Comparison of ENCODE assay signal across 14 cellular contexts in genomic region chr6:142821164-142821716, GRCh38.
DNase-seq lines count a peak whose midpoint lies in the region; ATAC-seq, FAIRE-seq and TF ChIP-seq lines count a peak whose summit lies in the region.
"Had no signal": no experiment of that assay in that cellular context is flagged by ENCODE, and none has a peak within 500 bp of the region (broad histone marks: within the 10 kb centered on the region; RNA-seq: fewer than 3 reads in every experiment).

No MANE protein-coding gene starts in this region.

- no peaks in the 10 kb centered on the region for H3K79me2 ChIP-seq in HepG2 (ENCODE audit: insufficient read depth, low read length)

- peaks cover 30% of the 10 kb centered on the region for H3K4me1 ChIP-seq in HepG2 (ENCODE audit: insufficient read depth, low read length)

- H3K9me3 Mint-ChIP-seq in activated naive CD4-positive, alpha-beta T cell treated with anti-CD3 and anti-CD28 coated beads for 36 hours = no peaks in the 10 kb centered on the region
- peaks cover 3 to 4% of the 10 kb centered on the region in 2 donors for H3K9me3 Mint-ChIP-seq in stimulated activated naive B cell treated with anti-CD40 and anti-IgM and Interleukin-4, amounts not matched to agents 10 μg/mL and 1 μg/mL and 100 μg/mL, for 72 hours
- H3K9me3 Mint-ChIP-seq: neural progenitor cell had no signal

- H3K27ac Mint-ChIP-seq in activated naive CD4-positive, alpha-beta T cell treated with anti-CD3 and anti-CD28 coated beads for 36 hours = peak overlapping the region; percentile 94
- H3K27ac Mint-ChIP-seq in T-helper 17 cell = peak overlapping the region; percentile 99
- H3K27ac Mint-ChIP-seq in stimulated activated naive B cell treated with anti-CD40 and anti-IgM and Interleukin-4, amounts not matched to agents 10 μg/mL and 1 μg/mL and 100 μg/mL, for 72 hours = peak overlapping the region; percentile 86
- H3K27ac Mint-ChIP-seq: neural progenitor cell had no signal

- no peaks in the 10 kb centered on the region for H3K27me3 Mint-ChIP-seq in activated naive CD4-positive, alpha-beta T cell treated with anti-CD3 and anti-CD28 coated beads for 36 hours (ENCODE audit: low read depth)
- no peaks in the 10 kb centered on the region for H3K27me3 Mint-ChIP-seq in T-helper 17 cell
- H3K27me3 Mint-ChIP-seq in stimulated activated naive B cell treated with anti-CD40 and anti-IgM and Interleukin-4, amounts not matched to agents 10 μg/mL and 1 μg/mL and 100 μg/mL, for 72 hours = no peaks in the 10 kb centered on the region

- no peak overlapping the region for H3K4me3 Mint-ChIP-seq in activated naive CD4-positive, alpha-beta T cell treated with anti-CD3 and anti-CD28 coated beads for 36 hours
- H3K4me3 Mint-ChIP-seq in T-helper 17 cell = peak overlapping the region; percentile 92
- H3K4me3 Mint-ChIP-seq in stimulated activated naive B cell treated with anti-CD40 and anti-IgM and Interleukin-4, amounts not matched to agents 10 μg/mL and 1 μg/mL and 100 μg/mL, for 72 hours = no peak overlapping the region
- H3K4me3 Mint-ChIP-seq: neural progenitor cell had no signal

- no peaks in the 10 kb centered on the region for H3K36me3 ChIP-seq in HepG2 (replicated peaks in 1 of 2; ENCODE audit: control insufficient read depth in 1 of 2, insufficient read depth in 2 of 2, low read length in 2 of 2)
- H3K36me3 ChIP-seq: neural progenitor cell, suprapubic skin had no signal

- DNase-seq in activated naive CD4-positive, alpha-beta T cell treated with anti-CD3 and anti-CD28 coated beads for 36 hours = no peak
- no peak for DNase-seq in activated naive CD4-positive, alpha-beta T cell treated with anti-CD3 and anti-CD28 coated beads, Interleukin-2, amount 50 U/mL, for 16 hours
- no peak for DNase-seq in T-helper 17 cell
- DNase-seq in HepG2 (ENCODE audit: low spot score) = no peak
- no peak for DNase-seq in stimulated activated naive B cell treated with anti-CD40 and anti-IgM and Interleukin-4, amounts not matched to agents 10 μg/mL and 1 μg/mL and 100 μg/mL, for 72 hours
- no peak for DNase-seq in C1 segment of cervical spinal cord (lab: John Stamatoyannopoulos, UW)
- no peak for DNase-seq in NCI-H1436 treated with DMSO at 0.1 percent for 48 hours (lab: John Stamatoyannopoulos, UW)
- no peak for DNase-seq in hypothalamus (lab: John Stamatoyannopoulos, UW)
- DNase-seq: activated CD4-positive, alpha-beta T cell treated with anti-CD3 and anti-CD28 coated beads, Interleukin-2, amount 50 U/mL, for 4 hours; DMS53; NCI-H2029 treated with DMSO at 0.1 percent for 48 hours; NCI-H69 had no signal

- CTCF ChIA-PET in activated naive CD4-positive, alpha-beta T cell treated with anti-CD3 and anti-CD28 coated beads for 36 hours (lab: Charles Lee) = interaction anchor here (0.6 to 1.5 kb wide), 7 partner anchors 22 to 271 kb away, joined by 3 to 6 read pairs (median 3); no protein-coding TSS in a partner anchor
- CTCF ChIA-PET in HepG2 (lab: Yijun Ruan, JAX; ENCODE audit: low intra/inter-chr PET ratio, low total read pairs) = no interaction called here

- H3K4me1 Mint-ChIP-seq in activated naive CD4-positive, alpha-beta T cell treated with anti-CD3 and anti-CD28 coated beads for 36 hours (ENCODE audit: low read depth) = peaks cover 79% of the 10 kb centered on the region
- H3K4me1 Mint-ChIP-seq in T-helper 17 cell = peaks cover 53% of the 10 kb centered on the region
- peaks cover 44 to 68% of the 10 kb centered on the region in 2 donors for H3K4me1 Mint-ChIP-seq in stimulated activated naive B cell treated with anti-CD40 and anti-IgM and Interleukin-4, amounts not matched to agents 10 μg/mL and 1 μg/mL and 100 μg/mL, for 72 hours

- no peak for TF ChIP-seq EP300 in HepG2 (IDR thresholded peaks at IDR 0.05; ENCODE audit: low read depth in 2 of 2, low read length in 2 of 2)
- no peak for TF ChIP-seq EP300 in HepG2 (CRISPR knock-in tag; IDR thresholded peaks at IDR 0.05; ENCODE audit: borderline replicate concordance)

- no peak for TF ChIP-seq CTCF in HepG2 (CRISPR knock-in tag; IDR thresholded peaks at IDR 0.05)

- H3K27ac ChIP-seq in HepG2 (ENCODE audit: extremely low read length, insufficient read depth, low read length) = no peak overlapping the region
- H3K27ac ChIP-seq: neural progenitor cell, suprapubic skin had no signal

- POLR2A ChIA-PET in HepG2 (lab: Yijun Ruan, JAX) = no interaction called here

- H4K20me1 ChIP-seq in HepG2 (ENCODE audit: insufficient read depth, low read length) = no peaks in the 10 kb centered on the region

- no TSS peak for BruUV-seq in HepG2 (replicated peaks; lab: Mats Ljungman, UMichigan)

- intact Hi-C loops in activated naive CD4-positive, alpha-beta T cell treated with anti-CD3 and anti-CD28 coated beads for 36 hours (cut with micrococcal nuclease) = loop anchor here (5.0 kb wide), 1 partner anchor 316 kb away; no protein-coding TSS in a partner anchor
- intact Hi-C loops in HepG2 (cut with micrococcal nuclease; ENCODE audit: unreplicated experiment) = no loop called here

- no peak for ATAC-seq in T-helper 17 cell
- ATAC-seq in HepG2 = no peak
- no peak for ATAC-seq in stimulated activated naive B cell treated with anti-CD40 and anti-IgM and Interleukin-4, amounts not matched to agents 10 μg/mL and 1 μg/mL and 100 μg/mL, for 72 hours (replicated peaks)

- no peaks in the 10 kb centered on the region for H3K27me3 ChIP-seq in HepG2 (ENCODE audit: control insufficient read depth in 1 of 2, insufficient read depth in 2 of 2, low read length in 2 of 2)
- H3K27me3 ChIP-seq: neural progenitor cell, suprapubic skin had no signal

- no peak overlapping the region for H3K4me3 ChIP-seq in HepG2 (replicated peaks in 1 of 3; ENCODE audit: insufficient read depth in 1 of 3, low read depth in 2 of 3, low read length in 3 of 3)
- H3K4me3 ChIP-seq: neural progenitor cell had no signal

- H3K4me2 ChIP-seq in HepG2 (ENCODE audit: low read depth, low read length) = no peak overlapping the region
- H3K4me2 ChIP-seq: neural progenitor cell had no signal

- H2AFZ ChIP-seq in HepG2 (ENCODE audit: low read length) = no peak overlapping the region
- H2AFZ ChIP-seq: neural progenitor cell had no signal

- no peak for FAIRE-seq in HepG2 (lab: Jason Lieb, UNC)

- H3K9me3 ChIP-seq in T-helper 17 cell (ENCODE audit: control insufficient read depth, low read length, poor library complexity, severe bottlenecking) = no peaks in the 10 kb centered on the region
- H3K9me3 ChIP-seq in HepG2 (ENCODE audit: low read length) = no peaks in the 10 kb centered on the region
- H3K9me3 ChIP-seq: suprapubic skin had no signal

- H3K36me3 Mint-ChIP-seq in activated naive CD4-positive, alpha-beta T cell treated with anti-CD3 and anti-CD28 coated beads for 36 hours (ENCODE audit: low read depth) = peaks cover 21% of the 10 kb centered on the region
- H3K36me3 Mint-ChIP-seq in T-helper 17 cell (ENCODE audit: low read depth) = peaks cover 6% of the 10 kb centered on the region
- H3K36me3 Mint-ChIP-seq in stimulated activated naive B cell treated with anti-CD40 and anti-IgM and Interleukin-4, amounts not matched to agents 10 μg/mL and 1 μg/mL and 100 μg/mL, for 72 hours = peaks cover 14 to 27% of the 10 kb centered on the region in 2 donors
- H3K36me3 Mint-ChIP-seq: neural progenitor cell had no signal

- in situ Hi-C loops in HepG2 (cut with HindIII; ENCODE audit: extremely low pct_ligation_motif_present, low pct_unique_long_range_greater_than_20kb) = no loop called here

- TF ChIP-seq RAD21 in HepG2 (CRISPR knock-in tag; IDR thresholded peaks at IDR 0.05) = no peak

- TF ChIP-seq POLR2A in HepG2 (IDR thresholded peaks at IDR 0.05; ENCODE audit: insufficient read depth in 1 of 2, low read depth in 2 of 2, low read length in 2 of 2) = no peak

- 93% methylated on average over 6 of the region's 6 CpGs for WGBS in HepG2 (ENCODE audit: low lambda C conversion rate)

- H3K9ac ChIP-seq in HepG2 (ENCODE audit: insufficient read depth, low read depth, low read length) = no peak overlapping the region
- H3K9ac ChIP-seq: neural progenitor cell had no signal

TF ChIP-seq in HepG2, 621 proteins besides CTCF, POLR2A, EP300 and RAD21 (continues in another document):
- no peak for TF ChIP-seq LRRFIP1 (CRISPR knock-in tag; conservative IDR thresholded peaks at IDR 0.05)
- no peak for TF ChIP-seq PBX3 (CRISPR knock-in tag; IDR thresholded peaks at IDR 0.05; ENCODE audit: borderline replicate concordance)
- no peak for TF ChIP-seq ZNF354B (CRISPR knock-in tag; IDR thresholded peaks at IDR 0.05)
- TF ChIP-seq FOXM1 (CRISPR knock-in tag; IDR thresholded peaks at IDR 0.05) = no peak
- TF ChIP-seq CHD4 (IDR thresholded peaks at IDR 0.05; ENCODE audit: borderline replicate concordance, low read length) = peak; percentile 86; the same call in 1 of the 2 replicates
- no peak for TF ChIP-seq SP2 (CRISPR knock-in tag; IDR thresholded peaks at IDR 0.05)
